Comparison of ENCODE assay signal across 16 cellular contexts in the genomic region with DNA sequence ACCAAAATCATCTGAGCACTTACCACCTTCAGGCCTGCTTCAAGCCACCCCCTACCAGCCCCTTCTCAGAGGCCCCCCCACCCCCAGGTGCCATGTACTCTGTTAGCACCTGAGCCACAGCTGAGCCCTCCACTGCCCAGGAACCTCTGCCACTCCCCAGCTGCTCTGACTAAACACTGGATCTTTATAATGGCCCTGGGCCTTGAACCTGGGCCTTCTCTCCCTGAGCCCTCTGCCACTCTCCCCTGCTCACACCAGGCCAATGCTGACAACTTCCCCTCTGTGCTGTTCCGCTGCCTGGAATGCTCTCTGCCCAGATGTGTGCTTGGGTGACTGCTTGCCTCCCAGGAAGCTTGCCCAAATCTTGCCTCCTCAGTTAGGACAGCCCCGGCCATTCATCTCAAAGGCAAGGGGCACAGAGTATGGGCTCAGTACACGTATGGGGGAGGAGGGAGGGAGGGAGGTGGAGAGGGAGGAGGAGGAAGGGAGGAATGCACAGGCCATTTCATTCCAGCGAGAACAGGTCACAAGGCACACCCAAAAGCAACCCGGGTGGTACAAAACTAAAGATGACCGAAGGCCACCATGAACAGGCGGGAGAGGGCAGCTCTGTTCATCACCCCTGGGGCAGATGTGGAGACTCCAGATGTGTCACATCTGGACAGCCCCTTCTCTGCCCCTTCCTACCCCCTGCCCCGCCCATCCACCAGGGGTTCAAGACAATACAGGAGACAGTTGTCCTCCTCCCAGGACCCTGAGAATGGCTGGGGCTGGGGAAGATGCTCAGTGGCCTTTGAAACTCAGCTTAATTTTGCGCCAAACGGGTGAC. TPM values are rescaled to one million over a fixed set of nuclear protein-coding genes. Genes with fewer than 3 reads are reported as not detected.
A peak's percentile ranks its signal among the peaks of the same experiment; 100 is the strongest.
DNase-seq lines count a peak whose midpoint lies in the region; ATAC-seq, FAIRE-seq and TF ChIP-seq lines count a peak whose summit lies in the region.
"Had no signal": no experiment of that assay in that cellular context is flagged by ENCODE, and none has a peak within 500 bp of the region (broad histone marks: within the 10 kb centered on the region; RNA-seq: fewer than 3 reads in every experiment).

No MANE protein-coding gene starts in this region.

- CTCF ChIA-PET in CD8-positive, alpha-beta T cell (lab: Charles Lee), result interaction anchor here (0.7 to 1.2 kb wide), 2 partner anchors 12 to 450 kb away, joined by 3 read pairs; no protein-coding TSS in a partner anchor
- CTCF ChIA-PET in activated CD4-positive, alpha-beta memory T cell treated with anti-CD3 and anti-CD28 coated beads, Interleukin-2, amount 10 ng/mL, durations not matched to agents 7 days and 5 days (lab: Charles Lee), result no interaction called here

- H3K27ac ChIP-seq in CD8-positive, alpha-beta T cell (ENCODE audit: low read depth, low read length), result no peak overlapping the region
- H3K27ac ChIP-seq in osteoblast (ENCODE audit: low read depth, low read length) (peak overlapping the region; percentile 22), left lung (no peak overlapping the region)
- H3K27ac ChIP-seq: gastrocnemius medialis, parathyroid adenoma had no signal

- TF ChIP-seq CTCF in CD8-positive, alpha-beta T cell (IDR thresholded peaks at IDR 0.05), result no peak
- TF ChIP-seq CTCF in osteoblast (IDR thresholded peaks at IDR 0.05; ENCODE audit: extremely low read depth, low read depth, low read length) (no peak), left lung (IDR thresholded peaks at IDR 0.05) (no peak)

- FAIRE-seq in HTR-8/SVneo (lab: Jason Lieb, UNC), result peak; percentile 86

- H3K27me3 ChIP-seq in CD8-positive, alpha-beta T cell (ENCODE audit: insufficient read depth, low read length), result no peaks in the 10 kb centered on the region
- H3K27me3 ChIP-seq in osteoblast (ENCODE audit: insufficient read depth, low read length) (no peaks in the 10 kb centered on the region), left lung (no peaks in the 10 kb centered on the region), MG63 (no peaks in the 10 kb centered on the region)
- H3K27me3 ChIP-seq: gastrocnemius medialis had no signal

- no peak for ATAC-seq in CD8-positive, alpha-beta T cell
- ATAC-seq in left lung (no peak), left colon (no peak)

- H4K20me1 ChIP-seq in osteoblast (ENCODE audit: insufficient read depth, low read length), result no peaks in the 10 kb centered on the region

- no peaks in the 10 kb centered on the region for H3K9me3 Mint-ChIP-seq in CD8-positive, alpha-beta T cell
- H3K9me3 Mint-ChIP-seq in activated CD4-positive, alpha-beta memory T cell treated with anti-CD3 and anti-CD28 coated beads, Interleukin-2, amount 10 ng/mL, durations not matched to agents 7 days and 5 days, result no peaks in the 10 kb centered on the region
- H3K9me3 Mint-ChIP-seq: activated naive CD4-positive, alpha-beta T cell treated with anti-CD3 and anti-CD28 coated beads, Interleukin-2, amount 50 U/mL, for 72 hours; HFFc6; stimulated activated naive CD8-positive, alpha-beta T cell treated with anti-CD3 and anti-CD28 coated beads, Interleukin-15, amount 100 ng/mL, for 72 hours had no signal

- H2AFZ ChIP-seq in osteoblast (ENCODE audit: low read length), result no peak overlapping the region

- H3K27ac Mint-ChIP-seq in CD8-positive, alpha-beta T cell, result peak overlapping the region; percentile 32
- H3K27ac Mint-ChIP-seq in activated CD4-positive, alpha-beta memory T cell treated with anti-CD3 and anti-CD28 coated beads, Interleukin-2, amount 10 ng/mL, durations not matched to agents 7 days and 5 days, result peak overlapping the region; percentile 91

- H3K36me3 Mint-ChIP-seq in CD8-positive, alpha-beta T cell, result no peaks in the 10 kb centered on the region
- H3K36me3 Mint-ChIP-seq in activated CD4-positive, alpha-beta memory T cell treated with anti-CD3 and anti-CD28 coated beads, Interleukin-2, amount 10 ng/mL, durations not matched to agents 7 days and 5 days (ENCODE audit: low read depth), result no peaks in the 10 kb centered on the region
- H3K36me3 Mint-ChIP-seq: activated naive CD4-positive, alpha-beta T cell treated with anti-CD3 and anti-CD28 coated beads, Interleukin-2, amount 50 U/mL, for 72 hours had no signal

- no peak for DNase-seq in CD8-positive, alpha-beta T cell
- DNase-seq in HTR-8/SVneo (ENCODE audit: insufficient read length, low spot score), result no peak
- no peak for DNase-seq in activated CD4-positive, alpha-beta memory T cell treated with anti-CD3 and anti-CD28 coated beads, Interleukin-2, amount 10 ng/mL, durations not matched to agents 7 days and 5 days
- no peak for DNase-seq in osteoblast (ENCODE audit: insufficient read length, low spot score, missing footprints)
- DNase-seq in NCI-H526 treated with DMSO at 0.1 percent for 48 hours (lab: John Stamatoyannopoulos, UW), result no peak
- no peak for DNase-seq in left lung
- DNase-seq in MG63, result no peak
- DNase-seq in left colon, result no peak
- DNase-seq: HFFc6, NCI-H1930, NCI-H524 treated with DMSO at 0.1 percent for 48 hours had no signal

- H3K4me3 ChIP-seq in CD8-positive, alpha-beta T cell (ENCODE audit: low read depth, low read length), result no peak overlapping the region
- H3K4me3 ChIP-seq in osteoblast (ENCODE audit: insufficient read depth, low read length) (no peak overlapping the region), left lung (no peak overlapping the region), MG63 (no peak overlapping the region)
- H3K4me3 ChIP-seq: gastrocnemius medialis had no signal

- intact Hi-C loops in CD8-positive, alpha-beta T cell (cut with DNase I, micrococcal nuclease), result no loop called here
- intact Hi-C loops in left lung (cut with DNase I), result no loop called here
- intact Hi-C loops in left colon (cut with DNase I, micrococcal nuclease), result no loop called here

- peaks cover 31% of the 10 kb centered on the region for H3K4me1 Mint-ChIP-seq in CD8-positive, alpha-beta T cell (ENCODE audit: low read depth)
- H3K4me1 Mint-ChIP-seq in activated CD4-positive, alpha-beta memory T cell treated with anti-CD3 and anti-CD28 coated beads, Interleukin-2, amount 10 ng/mL, durations not matched to agents 7 days and 5 days, result peaks cover 49% of the 10 kb centered on the region

- H3K79me2 ChIP-seq in osteoblast (ENCODE audit: insufficient read depth, low read length), result no peaks in the 10 kb centered on the region
- H3K79me2 ChIP-seq: parathyroid adenoma had no signal

- no peaks in the 10 kb centered on the region for H3K9me3 ChIP-seq in CD8-positive, alpha-beta T cell (ENCODE audit: low read length)
- H3K9me3 ChIP-seq in osteoblast (ENCODE audit: low read depth, low read length) (no peaks in the 10 kb centered on the region), left lung (no peaks in the 10 kb centered on the region), MG63 (no peaks in the 10 kb centered on the region)
- H3K9me3 ChIP-seq: gastrocnemius medialis had no signal

- POLR2A ChIA-PET in CD8-positive, alpha-beta T cell (lab: Charles Lee), result no interaction called here
- POLR2A ChIA-PET in activated CD4-positive, alpha-beta memory T cell treated with anti-CD3 and anti-CD28 coated beads, Interleukin-2, amount 10 ng/mL, durations not matched to agents 7 days and 5 days (lab: Charles Lee), result interaction anchor here (1.3 to 3.0 kb wide), 4 partner anchors 10 to 318 kb away, joined by 3 to 34 read pairs (median 6); a partner anchor contains a TSS

- H3K27me3 Mint-ChIP-seq in CD8-positive, alpha-beta T cell (ENCODE audit: low read depth), result no peaks in the 10 kb centered on the region
- peaks cover 2% of the 10 kb centered on the region for H3K27me3 Mint-ChIP-seq in activated CD4-positive, alpha-beta memory T cell treated with anti-CD3 and anti-CD28 coated beads, Interleukin-2, amount 10 ng/mL, durations not matched to agents 7 days and 5 days
- H3K27me3 Mint-ChIP-seq: stimulated activated naive CD8-positive, alpha-beta T cell treated with anti-CD3 and anti-CD28 coated beads, Interleukin-15, amount 100 ng/mL, for 72 hours had no signal

- H3K4me3 Mint-ChIP-seq in CD8-positive, alpha-beta T cell, result no peak overlapping the region
- no peak overlapping the region for H3K4me3 Mint-ChIP-seq in activated CD4-positive, alpha-beta memory T cell treated with anti-CD3 and anti-CD28 coated beads, Interleukin-2, amount 10 ng/mL, durations not matched to agents 7 days and 5 days

- H3K36me3 ChIP-seq in CD8-positive, alpha-beta T cell (ENCODE audit: insufficient read depth, low read length), result no peaks in the 10 kb centered on the region
- no peaks in the 10 kb centered on the region for H3K36me3 ChIP-seq in osteoblast (ENCODE audit: insufficient read depth, low read length)
- H3K36me3 ChIP-seq in left lung, result no peaks in the 10 kb centered on the region
- no peaks in the 10 kb centered on the region for H3K36me3 ChIP-seq in MG63
- H3K36me3 ChIP-seq: gastrocnemius medialis had no signal

- no peak overlapping the region for H3K4me2 ChIP-seq in osteoblast (ENCODE audit: insufficient read depth, low read length)

- H3K4me1 ChIP-seq in CD8-positive, alpha-beta T cell (ENCODE audit: insufficient read depth, low read length), result peaks cover 41% of the 10 kb centered on the region
- H3K4me1 ChIP-seq in osteoblast (ENCODE audit: insufficient read depth, low read length), result peaks cover 14% of the 10 kb centered on the region
- H3K4me1 ChIP-seq in left lung, result peaks cover 0 to 21% of the 10 kb centered on the region in 2 donors
- H3K4me1 ChIP-seq: gastrocnemius medialis had no signal

RNA-seq across cellular contexts. Expression of a gene that starts 15.3 kb away (rescaled TPM):
- not detected for total RNA-seq in CD8-positive, alpha-beta T cell
- not detected for total RNA-seq in activated CD4-positive, alpha-beta memory T cell treated with anti-CD3 and anti-CD28 coated beads, Interleukin-2, amount 10 ng/mL, durations not matched to agents 7 days and 5 days
- total RNA-seq in osteoblast (not detected in 2 replicates), left lung (under 1 TPM; 0.61 to 0.79 TPM), left colon (1 to 10 TPM in 1 of 2 donors, under 1 TPM in 1; 0.79 to 1.4 TPM)
- total RNA-seq in MG63 (2014; rRNA removed; shearing (Covaris generic); ENCODE audit: low replicate concordance), result not detected in 2 replicates
- total RNA-seq: activated naive CD4-positive, alpha-beta T cell treated with anti-CD3 and anti-CD28 coated beads, Interleukin-2, amount 50 U/mL, for 72 hours; gastrocnemius medialis; HFFc6; T-helper 1 cell treated with Interleukin-12 subunit alpha and Interleukin-12 subunit beta and Interleukin-4 antibody, amounts not matched to agents 30 ng/mL and 1 ng/mL, for 36 hours had no signal

RNA-seq across cellular contexts. Expression of a gene that starts 55.0 kb away (rescaled TPM):
- total RNA-seq in CD8-positive, alpha-beta T cell, result 100 to 1,000 TPM; 146 to 149 TPM
- total RNA-seq in activated CD4-positive, alpha-beta memory T cell treated with anti-CD3 and anti-CD28 coated beads, Interleukin-2, amount 10 ng/mL, durations not matched to agents 7 days and 5 days, result 100 to 1,000 TPM; 196 to 207 TPM
- total RNA-seq in osteoblast (120 and 149 TPM in 2 replicates), left lung (100 to 1,000 TPM; 259 to 338 TPM), left colon (100 to 1,000 TPM; 160 to 169 TPM)
- total RNA-seq in MG63 (2014; rRNA removed; shearing (Covaris generic); ENCODE audit: low replicate concordance), result 139 and 143 TPM in 2 replicates
